Comparison of ENCODE assay signal across 20 cellular contexts in the genomic region with DNA sequence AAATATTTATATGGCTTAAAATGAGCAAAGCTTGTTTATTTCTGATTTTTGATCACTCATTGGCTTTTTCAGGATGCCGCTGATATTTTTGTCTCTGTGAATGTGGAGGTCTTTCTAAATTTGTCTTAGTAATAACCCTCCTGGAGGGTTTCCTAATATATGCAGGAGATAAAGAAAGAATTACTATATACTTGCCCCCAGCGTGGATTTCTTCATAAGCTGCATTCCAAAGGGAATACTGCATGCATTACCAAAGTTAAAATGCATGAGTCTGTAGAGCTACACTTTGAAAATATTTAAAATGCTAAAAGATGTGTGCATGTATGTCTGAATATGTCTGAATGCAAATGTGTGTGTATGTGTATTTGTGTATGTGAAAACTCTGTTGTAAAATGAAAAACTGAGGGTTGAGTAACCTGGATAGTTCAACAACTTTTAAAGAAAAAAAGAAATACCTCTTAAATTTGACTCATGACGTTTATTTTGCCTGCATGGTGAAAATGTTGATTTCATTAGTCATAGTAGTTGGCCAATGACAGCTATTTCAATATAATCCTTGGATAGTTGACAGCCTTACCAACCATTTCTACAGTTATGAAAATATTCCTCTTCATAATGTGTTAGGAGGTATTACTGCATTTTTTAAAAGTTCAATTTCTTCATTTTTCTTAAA.
DNase-seq lines count a peak whose midpoint lies in the region; TF ChIP-seq lines count a peak whose summit lies in the region.
"Had no signal": no experiment of that assay in that cellular context is flagged by ENCODE, and none has a peak within 500 bp of the region (broad histone marks: within the 10 kb centered on the region; RNA-seq: fewer than 3 reads in every experiment).

No MANE protein-coding gene starts in this region.

- no peaks in the 10 kb centered on the region for H3K4me1 Mint-ChIP-seq in T-helper 2 cell treated with Interferon-gamma antibody and Interleukin-4, amounts not matched to agents 5 μg/mL and 100 μg/mL, for 36 hours (ENCODE audit: low read depth)

- no peaks in the 10 kb centered on the region for H3K36me3 ChIP-seq in SK-N-SH (replicated peaks in 1 of 2; ENCODE audit: control insufficient read depth in 1 of 2, insufficient read depth in 2 of 2, low read length in 1 of 2)
- H3K36me3 ChIP-seq in smooth muscle cell (ENCODE audit: low read depth): no peaks in the 10 kb centered on the region
- H3K36me3 ChIP-seq in transverse colon: no peaks in the 10 kb centered on the region

- H3K4me3 Mint-ChIP-seq in T-helper 2 cell treated with Interferon-gamma antibody and Interleukin-4, amounts not matched to agents 5 μg/mL and 100 μg/mL, for 36 hours: no peak overlapping the region
- H3K4me3 Mint-ChIP-seq: activated T-cell treated with anti-CD3 and anti-CD28 coated beads, Interleukin-2, amount 50 U/mL, for 72 hours; CD8-positive, alpha-beta T cell; stimulated activated memory B cell treated with anti-CD40 and anti-IgM and Interleukin-4, amounts not matched to agents 10 μg/mL and 1 μg/mL and 100 μg/mL, for 72 hours had no signal

- DNase-seq in GM04503 (ENCODE audit: low read depth) (peak; percentile 47), SK-N-SH (no peak), fibroblast of pulmonary artery (ENCODE audit: low read depth) (peak; percentile 72), smooth muscle cell (lab: John Stamatoyannopoulos, UW; ENCODE audit: unreplicated experiment) (no peak), KG1 (lab: John Stamatoyannopoulos, UW) (no peak), transverse colon (no peak)
- DNase-seq in activated effector memory CD4-positive, alpha-beta T cell treated with Interleukin-2 at 50 U/mL for 16 hours: no peak
- no peak for DNase-seq in T-helper 2 cell treated with Interferon-gamma antibody and Interleukin-4, amounts not matched to agents 5 μg/mL and 100 μg/mL, for 36 hours (ENCODE audit: low spot score)
- DNase-seq: activated CD4-positive, alpha-beta T cell treated with anti-CD3 and anti-CD28 coated beads for 48 hours; activated T-cell treated with anti-CD3 and anti-CD28 coated beads, Interleukin-2, amount 50 U/mL, for 72 hours; CD8-positive, alpha-beta T cell; GF-D8; glutamatergic neuron; H7; kidney; NCI-H1105; NCI-H446; OCI-M1; stimulated activated CD4-positive, alpha-beta T cell treated with anti-CD3 and anti-CD28 coated beads, Interleukin-4, amount 100 ng/mL, for 4 hours had no signal

- CTCF ChIA-PET in SK-N-SH (lab: Yijun Ruan, JAX): no interaction called here

- in situ Hi-C loops in transverse colon (cut with MboI; ENCODE audit: low pct_ligation_motif_present in 1 of 4, low pct_unique_long_range_greater_than_20kb in 1 of 4, low sequenced_read_pairs in 3 of 4): no loop called here

- no peak for TF ChIP-seq RAD21 in SK-N-SH (IDR thresholded peaks at IDR 0.05; ENCODE audit: low read length)

- H3K4me3 ChIP-seq in SK-N-SH (ENCODE audit: low read depth in 2 of 2, low read length in 1 of 2): no peak overlapping the region
- no peak overlapping the region for H3K4me3 ChIP-seq in fibroblast of pulmonary artery (replicated peaks; ENCODE audit: low read depth, low read length)
- no peak overlapping the region for H3K4me3 ChIP-seq in smooth muscle cell
- H3K4me3 ChIP-seq in transverse colon: no peak overlapping the region

- H2AFZ ChIP-seq in SK-N-SH (ENCODE audit: low read depth) (peak overlapping the region; percentile 58; the same call in 1 of the 2 replicates), smooth muscle cell (ENCODE audit: low read depth) (no peak overlapping the region)

- 0 out of 4 replicates have a peak, but pooled peaks of 1 of the 2 experiments have one; percentile 6 for TF ChIP-seq EP300 in SK-N-SH (IDR thresholded peaks at IDR 0.05; ENCODE audit: borderline replicate concordance in 1 of 2, low read depth in 1 of 2, low read length in 1 of 2)
- no peak for TF ChIP-seq EP300 in transverse colon (IDR thresholded peaks at IDR 0.05; ENCODE audit: low read depth)

- peaks cover 5% of the 10 kb centered on the region for H3K27me3 Mint-ChIP-seq in T-helper 2 cell treated with Interferon-gamma antibody and Interleukin-4, amounts not matched to agents 5 μg/mL and 100 μg/mL, for 36 hours (ENCODE audit: low read depth)
- H3K27me3 Mint-ChIP-seq: stimulated activated memory B cell treated with anti-CD40 and anti-IgM and Interleukin-4, amounts not matched to agents 10 μg/mL and 1 μg/mL and 100 μg/mL, for 72 hours had no signal

- no peaks in the 10 kb centered on the region for H3K9me3 Mint-ChIP-seq in T-helper 2 cell treated with Interferon-gamma antibody and Interleukin-4, amounts not matched to agents 5 μg/mL and 100 μg/mL, for 36 hours
- H3K9me3 Mint-ChIP-seq: CD8-positive, alpha-beta T cell had no signal

- H3K9me3 ChIP-seq in SK-N-SH (no peaks in the 10 kb centered on the region), smooth muscle cell (replicated peaks; ENCODE audit: low read depth) (no peaks in the 10 kb centered on the region), transverse colon (no peaks in the 10 kb centered on the region)

- no peaks in the 10 kb centered on the region for H3K9me2 ChIP-seq in SK-N-SH

- no peak for TF ChIP-seq CTCF in SK-N-SH (IDR thresholded peaks at IDR 0.05)
- TF ChIP-seq CTCF in fibroblast of pulmonary artery (IDR thresholded peaks at IDR 0.05; ENCODE audit: low read length, missing control alignments): no peak
- TF ChIP-seq CTCF in smooth muscle cell (IDR thresholded peaks at IDR 0.05; ENCODE audit: borderline replicate concordance, insufficient read depth, poor library complexity, severe bottlenecking): no peak
- TF ChIP-seq CTCF in transverse colon (IDR thresholded peaks at IDR 0.05): no peak

- H3F3A ChIP-seq in SK-N-SH (replicated peaks; ENCODE audit: insufficient read depth): peaks cover 14% of the 10 kb centered on the region
- H3F3A ChIP-seq in smooth muscle cell (ENCODE audit: low read depth): no peaks in the 10 kb centered on the region

- no peaks in the 10 kb centered on the region for H3K36me3 Mint-ChIP-seq in T-helper 2 cell treated with Interferon-gamma antibody and Interleukin-4, amounts not matched to agents 5 μg/mL and 100 μg/mL, for 36 hours (ENCODE audit: low read depth)
- H3K36me3 Mint-ChIP-seq: CD8-positive, alpha-beta T cell had no signal

- H3K4me2 ChIP-seq in SK-N-SH: peak overlapping the region; percentile 22; the same call in 1 of the 2 replicates
- no peak overlapping the region for H3K4me2 ChIP-seq in smooth muscle cell

- H3K9ac ChIP-seq in SK-N-SH (no peak overlapping the region; the same call in 1 of the 2 replicates), smooth muscle cell (ENCODE audit: low read depth) (no peak overlapping the region)

- H3K4me1 ChIP-seq in SK-N-SH (ENCODE audit: control insufficient read depth in 1 of 2, insufficient read depth in 2 of 2, low read depth in 1 of 2, low read length in 1 of 2) (peaks cover 0 to 12% of the 10 kb centered on the region in 2 experiments; a peak in 1 of 4 replicates), smooth muscle cell (ENCODE audit: low read depth) (no peaks in the 10 kb centered on the region), transverse colon (no peaks in the 10 kb centered on the region)

- H3K79me2 ChIP-seq in SK-N-SH (ENCODE audit: insufficient read depth) (no peaks in the 10 kb centered on the region), smooth muscle cell (ENCODE audit: low read depth) (no peaks in the 10 kb centered on the region)

- no peak overlapping the region for H3K27ac Mint-ChIP-seq in T-helper 2 cell treated with Interferon-gamma antibody and Interleukin-4, amounts not matched to agents 5 μg/mL and 100 μg/mL, for 36 hours
- H3K27ac Mint-ChIP-seq: activated T-cell treated with anti-CD3 and anti-CD28 coated beads, Interleukin-2, amount 50 U/mL, for 72 hours; CD8-positive, alpha-beta T cell; stimulated activated memory B cell treated with anti-CD40 and anti-IgM and Interleukin-4, amounts not matched to agents 10 μg/mL and 1 μg/mL and 100 μg/mL, for 72 hours had no signal

- POLR2A ChIA-PET in SK-N-SH (lab: Yijun Ruan, JAX): no interaction called here

- H3K27me3 ChIP-seq in SK-N-SH (ENCODE audit: insufficient read depth) (no peaks in the 10 kb centered on the region), smooth muscle cell (ENCODE audit: low read depth) (peaks cover 6% of the 10 kb centered on the region), transverse colon (no peaks in the 10 kb centered on the region)

- H3K27ac ChIP-seq in SK-N-SH (ENCODE audit: low read depth in 2 of 2, low read length in 1 of 2): peak overlapping the region in 1 of 2 experiments; percentile 57; a peak in 2 of 4 replicates
- H3K27ac ChIP-seq in smooth muscle cell (ENCODE audit: low read depth): peak overlapping the region; percentile 34
- no peak overlapping the region for H3K27ac ChIP-seq in transverse colon

- no peaks in the 10 kb centered on the region for H4K20me1 ChIP-seq in SK-N-SH (ENCODE audit: insufficient read depth)
- no peaks in the 10 kb centered on the region for H4K20me1 ChIP-seq in smooth muscle cell (ENCODE audit: low read depth)

- 24% methylated on average over 3 of the region's 3 CpGs for WGBS in SK-N-SH (ENCODE audit: low lambda C conversion rate)
- WGBS in smooth muscle cell (ENCODE audit: low lambda C conversion rate): 61% methylated on average over 3 of the region's 3 CpGs
- WGBS in transverse colon (ENCODE audit: low coverage in 1 of 2), 2 donors: 79 to 80% methylated on average over 3 of the region's 3 CpGs

- TF ChIP-seq POLR2A in transverse colon (IDR thresholded peaks at IDR 0.05): no peak

- intact Hi-C loops in transverse colon (cut with DNase I; ENCODE audit: low total_unique reads): no loop called here

TF ChIP-seq in SK-N-SH, 30 proteins besides CTCF, POLR2A, EP300 and RAD21 (continues in another document):
- TF ChIP-seq RXRA (IDR thresholded peaks at IDR 0.05; ENCODE audit: borderline replicate concordance, low read depth): no peak
- TF ChIP-seq FOXJ3 (CRISPR knock-in tag; IDR thresholded peaks at IDR 0.05): no peak
- TF ChIP-seq TEAD4 (IDR thresholded peaks at IDR 0.05; ENCODE audit: borderline replicate concordance, insufficient read depth): no peak
- TF ChIP-seq ELF1 (IDR thresholded peaks at IDR 0.05): no peak
- TF ChIP-seq GABPA (IDR thresholded peaks at IDR 0.05; ENCODE audit: low read depth): no peak
- peak; percentile 16; the same call in 1 of the 2 replicates for TF ChIP-seq JUND (IDR thresholded peaks at IDR 0.05)
- TF ChIP-seq GATA2 (CRISPR knock-in tag; IDR thresholded peaks at IDR 0.05): no peak
- TF ChIP-seq, protein P1, sequence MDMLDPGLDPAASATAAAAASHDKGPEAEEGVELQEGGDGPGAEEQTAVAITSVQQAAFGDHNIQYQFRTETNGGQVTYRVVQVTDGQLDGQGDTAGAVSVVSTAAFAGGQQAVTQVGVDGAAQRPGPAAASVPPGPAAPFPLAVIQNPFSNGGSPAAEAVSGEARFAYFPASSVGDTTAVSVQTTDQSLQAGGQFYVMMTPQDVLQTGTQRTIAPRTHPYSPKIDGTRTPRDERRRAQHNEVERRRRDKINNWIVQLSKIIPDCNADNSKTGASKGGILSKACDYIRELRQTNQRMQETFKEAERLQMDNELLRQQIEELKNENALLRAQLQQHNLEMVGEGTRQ (IDR thresholded peaks at IDR 0.05; ENCODE audit: borderline replicate concordance, low read depth, low read length): no peak

Comparison
In these comparisons a context has a peak if more than half of its experiments do, and no peak if none do; other contexts are left out.
1. DNase-seq: peak in GM04503 (single experiment) and fibroblast of pulmonary artery (single experiment); none in SK-N-SH (single experiment), smooth muscle cell (single experiment), KG1 (single experiment), activated effector memory CD4-positive, alpha-beta T cell treated with Interleukin-2 at 50 U/mL for 16 hours (single experiment), T-helper 2 cell treated with Interferon-gamma antibody and Interleukin-4, amounts not matched to agents 5 μg/mL and 100 μg/mL, for 36 hours (single experiment) and transverse colon (single experiment).